ENCODE assay signal across 9 cellular contexts in genomic region chr7:151633516-151633812, GRCh38.
A peak's percentile ranks its signal among the peaks of the same experiment; 100 is the strongest.
DNase-seq lines count a peak whose midpoint lies in the region; ATAC-seq and TF ChIP-seq lines count a peak whose summit lies in the region.
"Had no signal": no experiment of that assay in that cellular context is flagged by ENCODE, and none has a peak within 500 bp of the region (broad histone marks: within the 10 kb centered on the region; RNA-seq: fewer than 3 reads in every experiment).

No MANE protein-coding gene starts in this region.

- CTCF ChIA-PET in CD8-positive, alpha-beta T cell (lab: Charles Lee): interaction anchor here (0.8 to 2.3 kb wide), 9 partner anchors 12 to 318 kb away, joined by 3 to 9 read pairs (median 4); partner anchors contain the start of gene PRKAG2

- peak overlapping the region; percentile 85 for H3K4me3 ChIP-seq in CD8-positive, alpha-beta T cell (ENCODE audit: low read depth, low read length)
- H3K4me3 ChIP-seq in Peyer's patch (no peak overlapping the region), prostate gland (no peak overlapping the region)
- peak overlapping the region; percentile 62 for H3K4me3 ChIP-seq in effector memory CD4-positive, alpha-beta T cell (ENCODE audit: insufficient read depth, low read depth, low read length, poor library complexity, severe bottlenecking)

- peak overlapping the region; percentile 23 for H3K27ac ChIP-seq in CD8-positive, alpha-beta T cell (ENCODE audit: low read depth, low read length)
- H3K27ac ChIP-seq in Peyer's patch (peak overlapping the region in 3 of 4 donors; percentile 92 to 97 (median 94)), prostate gland (peak overlapping the region; percentile 84 to 95)
- H3K27ac ChIP-seq in effector memory CD4-positive, alpha-beta T cell (ENCODE audit: insufficient read depth, low read length, poor library complexity, severe bottlenecking): peak overlapping the region; percentile 75

- no peaks in the 10 kb centered on the region for H3K27me3 Mint-ChIP-seq in CD8-positive, alpha-beta T cell (ENCODE audit: low read depth)

- no peaks in the 10 kb centered on the region for H3K9me3 ChIP-seq in CD8-positive, alpha-beta T cell (ENCODE audit: low read length)
- H3K9me3 ChIP-seq in Peyer's patch: no peaks in the 10 kb centered on the region
- H3K9me3 ChIP-seq in effector memory CD4-positive, alpha-beta T cell (ENCODE audit: control insufficient read depth, low read length): no peaks in the 10 kb centered on the region
- H3K9me3 ChIP-seq in prostate gland: no peaks in the 10 kb centered on the region

- H3K27me3 ChIP-seq in CD8-positive, alpha-beta T cell (ENCODE audit: insufficient read depth, low read length): no peaks in the 10 kb centered on the region
- no peaks in the 10 kb centered on the region for H3K27me3 ChIP-seq in Peyer's patch
- H3K27me3 ChIP-seq in effector memory CD4-positive, alpha-beta T cell (replicated peaks; ENCODE audit: control insufficient read depth, insufficient read depth, low read length, poor library complexity, severe bottlenecking): no peaks in the 10 kb centered on the region
- H3K27me3 ChIP-seq in prostate gland (replicated peaks; ENCODE audit: insufficient read depth): no peaks in the 10 kb centered on the region

- peaks cover 35% of the 10 kb centered on the region for H3K4me1 Mint-ChIP-seq in CD8-positive, alpha-beta T cell (ENCODE audit: low read depth)

- peaks cover 10% of the 10 kb centered on the region for H3K36me3 Mint-ChIP-seq in CD8-positive, alpha-beta T cell

- 100% methylated on average over 1 of the region's 1 CpG for WGBS in prostate gland

- H3K4me3 Mint-ChIP-seq in CD8-positive, alpha-beta T cell: peak overlapping the region; percentile 98

- POLR2A ChIA-PET in CD8-positive, alpha-beta T cell (lab: Charles Lee): interaction anchor here (1.4 to 2.8 kb wide), 5 partner anchors 23 to 149 kb away, joined by 3 to 10 read pairs (median 7); partner anchors contain the start of gene RHEB

- no peaks in the 10 kb centered on the region for H3K36me3 ChIP-seq in CD8-positive, alpha-beta T cell (ENCODE audit: insufficient read depth, low read length)
- H3K36me3 ChIP-seq in Peyer's patch (peaks cover 0 to 2% (median 0%) of the 10 kb centered on the region in 3 donors), prostate gland (no peaks in the 10 kb centered on the region)
- H3K36me3 ChIP-seq in effector memory CD4-positive, alpha-beta T cell (ENCODE audit: control insufficient read depth, insufficient read depth, low read length): no peaks in the 10 kb centered on the region

- intact Hi-C loops in CD8-positive, alpha-beta T cell (cut with DNase I, micrococcal nuclease): loop anchor here (2.0 to 10.0 kb wide), 9 partner anchors 66 to 511 kb away; partner anchors contain the start of genes GALNT11 (in 2 of the 2), NUB1 (in 2 of the 2), ABCF2 (in 1 of the 2) and PRKAG2 (in 1 of the 2)
- intact Hi-C loops in prostate gland (cut with DNase I): loop anchor here (5.0 kb wide), 2 partner anchors 49 to 104 kb away; no protein-coding TSS in a partner anchor

- peaks cover 18% of the 10 kb centered on the region for H3K4me1 ChIP-seq in CD8-positive, alpha-beta T cell (ENCODE audit: insufficient read depth, low read length)
- H3K4me1 ChIP-seq in Peyer's patch (peaks cover 0 to 15% (median 0%) of the 10 kb centered on the region in 4 donors), prostate gland (replicated peaks) (peaks cover 3% of the 10 kb centered on the region)
- peaks cover 3% of the 10 kb centered on the region for H3K4me1 ChIP-seq in effector memory CD4-positive, alpha-beta T cell (ENCODE audit: control insufficient read depth, insufficient read depth, low read length, poor library complexity, severe bottlenecking)

- peak overlapping the region; percentile 98 for H3K27ac Mint-ChIP-seq in CD8-positive, alpha-beta T cell

- ATAC-seq in CD8-positive, alpha-beta T cell: no peak
- no peak for ATAC-seq in HG03159 (IDR thresholded peaks at IDR 0.05; ENCODE audit: unreplicated experiment)
- no peak for ATAC-seq in GM21723 (IDR thresholded peaks at IDR 0.05; ENCODE audit: unreplicated experiment)
- ATAC-seq in HG03571 (IDR thresholded peaks at IDR 0.05; ENCODE audit: unreplicated experiment): no peak

- H3K9me3 Mint-ChIP-seq in CD8-positive, alpha-beta T cell: peaks cover 2% of the 10 kb centered on the region

- TF ChIP-seq CTCF in CD8-positive, alpha-beta T cell (IDR thresholded peaks at IDR 0.05): no peak
- TF ChIP-seq CTCF in Peyer's patch (IDR thresholded peaks at IDR 0.05): no peak
- TF ChIP-seq CTCF in prostate gland (IDR thresholded peaks at IDR 0.05): no peak

- DNase-seq in CD8-positive, alpha-beta T cell: no peak
- DNase-seq in Peyer's patch (no peak), prostate gland (ENCODE audit: low spot score) (no peak), dedifferentiated amniotic fluid mesenchymal stem cell (ENCODE audit: extremely low spot score) (no peak)
- DNase-seq in effector memory CD4-positive, alpha-beta T cell: no peak
- DNase-seq: NCI-H187 had no signal

- TF ChIP-seq POLR2A in Peyer's patch (IDR thresholded peaks at IDR 0.05): no peak
- TF ChIP-seq POLR2A in prostate gland (IDR thresholded peaks at IDR 0.05): no peak

Comparison
In these comparisons a context has a peak if more than half of its experiments do, and no peak if none do; other contexts are left out.
1. H3K27ac ChIP-seq: peak in every context shown above with its lines; median percentile 94 in Peyer's patch; 90 in prostate gland; 75 in effector memory CD4-positive, alpha-beta T cell; 23 in CD8-positive, alpha-beta T cell.
2. H3K4me3 ChIP-seq: peak in CD8-positive, alpha-beta T cell (single experiment) and effector memory CD4-positive, alpha-beta T cell (single experiment); none in Peyer's patch (0 of 4) and prostate gland (0 of 2).